ENCODE assay signal across 9 cellular contexts in the genomic region with DNA sequence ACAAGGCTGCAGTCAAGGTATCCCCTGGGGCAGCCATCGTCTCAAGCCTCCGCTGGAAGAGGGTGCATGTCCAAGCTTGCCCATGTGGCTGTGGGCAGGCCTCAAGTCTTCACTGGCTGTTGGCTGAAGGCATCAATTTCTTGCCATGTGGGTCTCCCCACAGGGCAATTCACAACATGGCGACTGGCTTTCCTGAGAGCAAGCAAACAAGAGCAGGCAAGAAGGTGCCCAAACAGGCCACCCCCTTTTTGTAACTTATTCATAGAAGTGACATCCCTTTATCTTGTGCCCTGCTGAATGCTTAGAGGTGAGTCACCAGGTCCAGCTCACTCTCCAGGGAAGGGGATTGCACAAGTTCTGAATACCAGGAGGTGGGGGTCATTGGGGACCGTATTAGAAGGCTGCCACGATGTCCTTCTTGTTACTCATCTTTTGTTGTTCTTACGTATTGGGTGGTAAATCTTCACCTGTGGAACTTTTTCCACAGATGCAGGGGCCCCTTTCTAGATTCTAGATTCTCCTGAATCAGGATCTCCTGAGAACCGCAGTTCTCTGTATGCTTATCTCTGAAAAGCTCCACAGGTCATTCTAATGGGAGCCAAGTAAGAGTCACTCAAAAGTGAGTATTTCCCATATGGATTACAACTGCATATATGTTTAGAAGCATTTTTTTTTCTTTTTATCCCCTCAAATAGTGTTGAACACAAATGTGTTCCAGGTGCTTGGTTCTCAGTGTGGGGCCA. TPM values are rescaled to one million over a fixed set of nuclear protein-coding genes. Genes with fewer than 3 reads are reported as not detected.
DNase-seq lines count a peak whose midpoint lies in the region; ATAC-seq, FAIRE-seq and TF ChIP-seq lines count a peak whose summit lies in the region.
"Had no signal": no experiment of that assay in that cellular context is flagged by ENCODE, and none has a peak within 500 bp of the region (broad histone marks: within the 10 kb centered on the region; RNA-seq: fewer than 3 reads in every experiment).

No MANE protein-coding gene starts in this region.

- ATAC-seq in lower lobe of right lung (peak; percentile 86 to 92), HG02623 (IDR thresholded peaks at IDR 0.05; ENCODE audit: unreplicated experiment) (no peak), GM19467 (IDR thresholded peaks at IDR 0.05; ENCODE audit: unreplicated experiment) (no peak)
- ATAC-seq: natural killer cell had no signal

- peaks cover 21% of the 10 kb centered on the region for H3K4me1 ChIP-seq in lower lobe of right lung
- no peaks in the 10 kb centered on the region for H3K4me1 ChIP-seq in HAP-1

- H3K9me3 ChIP-seq in lower lobe of right lung (no peaks in the 10 kb centered on the region), HAP-1 (no peaks in the 10 kb centered on the region)

- H3K27ac ChIP-seq in lower lobe of right lung: peak overlapping the region; percentile 65

- H3K27me3 ChIP-seq in bronchial epithelial cell (ENCODE audit: control insufficient read depth, insufficient read depth, low read length): no peaks in the 10 kb centered on the region
- H3K27me3 ChIP-seq in lower lobe of right lung (ENCODE audit: low read depth): no peaks in the 10 kb centered on the region
- no peaks in the 10 kb centered on the region for H3K27me3 ChIP-seq in HAP-1 (ENCODE audit: low read depth)

- in situ Hi-C loops in HAP-1 (cut with MboI; ENCODE audit: low sequenced_read_pairs): loop anchor here (25.0 kb wide), 1 partner anchor 846 kb away; no protein-coding TSS in a partner anchor

- H3K36me3 ChIP-seq in bronchial epithelial cell (ENCODE audit: control insufficient read depth, insufficient read depth, low read length) (no peaks in the 10 kb centered on the region), lower lobe of right lung (no peaks in the 10 kb centered on the region), HAP-1 (replicated peaks) (no peaks in the 10 kb centered on the region)

- DNase-seq in A172 (ENCODE audit: low spot score): peak; percentile 100
- DNase-seq in HT1080 (ENCODE audit: low read depth): peak; percentile 94
- peak; percentile 99 for DNase-seq in bronchial epithelial cell (ENCODE audit: low read depth)
- DNase-seq in lower lobe of right lung: no peak
- no peak for DNase-seq in stimulated activated naive CD4-positive, alpha-beta T cell (lab: John Stamatoyannopoulos, UW)
- no peak for DNase-seq in HAP-1 (ENCODE audit: low spot score in 2 of 2)
- DNase-seq: natural killer cell had no signal

- FAIRE-seq in bronchial epithelial cell (lab: Jason Lieb, UNC): peak; percentile 97

- TF ChIP-seq CTCF in bronchial epithelial cell (IDR thresholded peaks at IDR 0.05; ENCODE audit: insufficient read depth, low read length, severe bottlenecking): no peak
- no peak for TF ChIP-seq CTCF in lower lobe of right lung (IDR thresholded peaks at IDR 0.05)

- intact Hi-C loops in lower lobe of right lung (cut with DNase I): no loop called here

- H3K4me3 ChIP-seq in bronchial epithelial cell (ENCODE audit: low read depth, low read length) (no peak overlapping the region), lower lobe of right lung (no peak overlapping the region), HAP-1 (no peak overlapping the region)

RNA-seq across cellular contexts. Expression of a gene that starts 44.2 kb away (rescaled TPM):
- 95.3 and 148 TPM in 2 replicates for total RNA-seq in A172 (2014; rRNA removed; shearing (Covaris generic))
- total RNA-seq in HT1080 (2014; rRNA removed; shearing (Covaris generic)): 254 and 314 TPM in 2 replicates
- polyA plus RNA-seq in HT1080 (2015; cell fraction: cytosol; rRNA removed): 177 and 224 TPM in 2 replicates
- 244 and 254 TPM in 2 replicates for polyA plus RNA-seq in HT1080 (2015; cell fraction: nucleus; rRNA removed)
- total RNA-seq in bronchial epithelial cell: 75.0 and 95.9 TPM in 2 replicates
- total RNA-seq in lower lobe of right lung: 127 TPM

RNA-seq across cellular contexts. Expression of a gene that starts 57.8 kb away (rescaled TPM):
- total RNA-seq in A172 (2014; rRNA removed; shearing (Covaris generic)): 439 and 474 TPM in 2 replicates
- total RNA-seq in HT1080 (2014; rRNA removed; shearing (Covaris generic)): 41.5 and 48.0 TPM in 2 replicates
- polyA plus RNA-seq in HT1080 (2015; cell fraction: cytosol; rRNA removed): 79.1 and 94.6 TPM in 2 replicates
- polyA plus RNA-seq in HT1080 (2015; cell fraction: nucleus; rRNA removed): 75.8 and 84.2 TPM in 2 replicates
- total RNA-seq in bronchial epithelial cell (72.4 and 134 TPM in 2 replicates), lower lobe of right lung (111 TPM)

Comparison
In these comparisons a context has a peak if more than half of its experiments do, and no peak if none do; other contexts are left out.
1. DNase-seq: peak in A172 (single experiment), HT1080 (single experiment) and bronchial epithelial cell (single experiment); none in lower lobe of right lung (single experiment), stimulated activated naive CD4-positive, alpha-beta T cell (0 of 6) and HAP-1 (0 of 2).
2. ATAC-seq: peak in lower lobe of right lung (2 of 2); none in HG02623 (single experiment) and GM19467 (single experiment).